In the genomic region with DNA sequence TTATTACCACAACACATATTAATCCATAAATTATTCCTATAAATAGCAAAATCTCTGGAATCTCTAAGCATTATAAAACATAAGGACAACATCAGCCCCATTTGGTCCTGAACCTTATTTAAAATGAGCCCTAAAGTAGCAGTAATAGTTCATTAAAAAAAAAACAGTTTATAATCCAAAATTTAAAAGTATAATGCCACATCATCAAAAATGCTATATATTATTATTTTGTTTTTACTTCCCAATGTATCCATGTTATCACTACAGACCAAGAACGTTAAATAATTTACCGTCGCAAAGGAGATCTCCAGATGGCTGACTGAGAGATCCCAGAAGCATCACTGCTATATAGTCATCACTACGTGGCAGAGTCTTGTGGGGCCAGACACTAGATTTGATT, we compare ENCODE assay signal across 26 cellular contexts. TPM values are rescaled to one million over a fixed set of nuclear protein-coding genes. Genes with fewer than 3 reads are reported as not detected.
"Had no signal": no experiment of that assay in that cellular context is flagged by ENCODE, and none has a peak within 500 bp of the region (broad histone marks: within the 10 kb centered on the region; RNA-seq: fewer than 3 reads in every experiment).

No MANE protein-coding gene starts in this region.

- H3K79me2 ChIP-seq: parathyroid adenoma had no signal

- H3K36me3 ChIP-seq: adrenal gland, heart right ventricle, spleen, suprapubic skin, tibial artery, upper lobe of right lung, WERI-Rb-1 had no signal

- H3K9me3 Mint-ChIP-seq: activated naive CD4-positive, alpha-beta T cell treated with anti-CD3 and anti-CD28 coated beads for 36 hours; activated naive CD8-positive, alpha-beta T cell treated with anti-CD3 and anti-CD28 coated beads for 36 hours; brain had no signal

- H3K4me3 ChIP-seq: adrenal gland, heart right ventricle, lung, psoas muscle, spleen, suprapubic skin, tibial artery, upper lobe of right lung had no signal

- H3K4me3 Mint-ChIP-seq: activated naive CD4-positive, alpha-beta T cell treated with anti-CD3 and anti-CD28 coated beads for 36 hours; activated naive CD8-positive, alpha-beta T cell treated with anti-CD3 and anti-CD28 coated beads for 36 hours; naive B cell; T-helper 17 cell had no signal

- H3K9ac ChIP-seq: parathyroid adenoma had no signal

- H2AFZ ChIP-seq: parathyroid adenoma had no signal

- H3K27me3 Mint-ChIP-seq: activated naive CD8-positive, alpha-beta T cell treated with anti-CD3 and anti-CD28 coated beads for 36 hours; brain; T-helper 17 cell had no signal

- FAIRE-seq: endothelial cell of umbilical vein had no signal

- H3K27ac Mint-ChIP-seq: activated naive CD4-positive, alpha-beta T cell treated with anti-CD3 and anti-CD28 coated beads for 36 hours; activated naive CD8-positive, alpha-beta T cell treated with anti-CD3 and anti-CD28 coated beads for 36 hours; naive B cell; T-helper 17 cell had no signal

- H3K4me1 Mint-ChIP-seq: activated naive CD8-positive, alpha-beta T cell treated with anti-CD3 and anti-CD28 coated beads for 36 hours; naive B cell; T-helper 17 cell had no signal

- H3K27me3 ChIP-seq: adrenal gland, heart right ventricle, spleen, suprapubic skin, tibial artery, upper lobe of right lung had no signal

- H3K9me3 ChIP-seq: adrenal gland, heart right ventricle, psoas muscle, spleen, suprapubic skin, tibial artery, upper lobe of right lung had no signal

- H3K4me1 ChIP-seq: adrenal gland, psoas muscle, spleen, suprapubic skin, tibial artery, upper lobe of right lung had no signal

- DNase-seq: activated CD4-positive, alpha-beta T cell treated with anti-CD3 and anti-CD28 coated beads for 48 hours; activated CD4-positive, alpha-beta T cell treated with anti-CD3 and anti-CD28 coated beads, Interleukin-2, amount 50 U/mL, for 48 hours; activated CD8-positive, alpha-beta memory T cell treated with anti-CD3 and anti-CD28 coated beads for 24 hours; activated effector memory CD4-positive, alpha-beta T cell treated with Interleukin-2 at 50 U/mL for 16 hours; activated naive CD4-positive, alpha-beta T cell treated with anti-CD3 and anti-CD28 coated beads for 36 hours; activated naive CD8-positive, alpha-beta T cell treated with anti-CD3 and anti-CD28 coated beads for 36 hours; adrenal gland; aorta; cortex of kidney; heart right ventricle; naive B cell; psoas muscle; spleen; stimulated activated naive CD4-positive, alpha-beta T cell; T-helper 17 cell; T1000; tibial artery; upper lobe of right lung; WERI-Rb-1 had no signal

- H3K27ac ChIP-seq: adrenal gland, parathyroid adenoma, psoas muscle, suprapubic skin, tibial artery, upper lobe of right lung, WERI-Rb-1 had no signal

- ATAC-seq: activated CD4-positive, CD25-positive, alpha-beta regulatory T cell treated with anti-CD3 and anti-CD28 coated beads, Interleukin-2, amount 50 U/mL, for 24 hours; left lobe of liver; psoas muscle; T-helper 17 cell; upper lobe of right lung had no signal

- H3K36me3 Mint-ChIP-seq: activated naive CD8-positive, alpha-beta T cell treated with anti-CD3 and anti-CD28 coated beads for 36 hours; brain; naive B cell had no signal

RNA-seq across cellular contexts. Expression of gene GUCY1A2, which starts 19.6 kb away (rescaled TPM):
- total RNA-seq: activated naive CD4-positive, alpha-beta T cell treated with anti-CD3 and anti-CD28 coated beads for 36 hours; activated naive CD8-positive, alpha-beta T cell treated with anti-CD3 and anti-CD28 coated beads for 36 hours had no signal
